In the genomic region with DNA sequence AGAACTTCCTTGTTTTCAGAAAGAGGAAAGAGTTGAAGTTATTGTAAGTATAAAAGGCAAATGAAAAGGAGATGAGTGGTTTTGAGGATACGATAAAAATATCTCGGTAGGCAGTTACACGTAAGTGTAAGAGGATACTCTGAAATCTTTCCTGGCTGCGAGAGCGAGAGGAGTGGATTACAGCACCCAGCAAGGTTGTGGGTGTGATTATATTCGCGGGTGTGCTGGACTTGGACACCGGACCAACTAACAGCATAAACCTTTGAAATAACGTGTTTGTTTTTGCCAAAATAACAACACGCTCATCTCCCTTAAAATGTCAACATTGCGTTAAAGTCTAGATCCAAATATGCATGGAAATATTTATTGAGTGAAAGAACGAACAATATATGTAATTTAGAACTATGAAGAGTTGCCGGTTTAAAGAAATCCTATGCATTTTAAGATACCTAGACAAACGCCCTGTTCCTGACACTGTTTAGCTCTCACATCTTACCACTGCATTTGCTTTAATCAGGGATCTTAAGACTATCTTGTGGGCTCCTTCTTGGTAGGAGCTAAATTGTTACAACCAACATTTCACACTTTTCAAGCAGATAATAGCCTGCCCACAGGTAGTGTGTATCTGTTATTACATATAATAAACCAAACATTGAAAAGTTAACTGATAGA, we compare ENCODE assay signal across 13 cellular contexts.
DNase-seq lines count a peak whose midpoint lies in the region; TF ChIP-seq lines count a peak whose summit lies in the region.
"Had no signal": no experiment of that assay in that cellular context is flagged by ENCODE, and none has a peak within 500 bp of the region (broad histone marks: within the 10 kb centered on the region; RNA-seq: fewer than 3 reads in every experiment).

No MANE protein-coding gene starts in this region.

- no peaks in the 10 kb centered on the region for H3K79me2 ChIP-seq in smooth muscle cell (ENCODE audit: low read depth)

- no peak for TF ChIP-seq CTCF in brain microvascular endothelial cell (IDR thresholded peaks at IDR 0.05; ENCODE audit: low read depth, low read length, missing control alignments)
- no peak for TF ChIP-seq CTCF in smooth muscle cell (IDR thresholded peaks at IDR 0.05; ENCODE audit: borderline replicate concordance, insufficient read depth, poor library complexity, severe bottlenecking)

- no peaks in the 10 kb centered on the region for H3K9me3 ChIP-seq in smooth muscle cell (replicated peaks; ENCODE audit: low read depth)
- H3K9me3 ChIP-seq: testis had no signal

- 67% methylated on average over 14 of the region's 14 CpGs for WGBS in smooth muscle cell (ENCODE audit: low lambda C conversion rate)

- peaks cover 12% of the 10 kb centered on the region for H3K4me1 ChIP-seq in smooth muscle cell (ENCODE audit: low read depth)
- H3K4me1 ChIP-seq: testis had no signal

- H3K27ac ChIP-seq in brain microvascular endothelial cell (peak overlapping the region; percentile 57), smooth muscle cell (ENCODE audit: low read depth) (peak overlapping the region; percentile 75), substantia nigra (ENCODE audit: low read depth, low read length, poor library complexity, severe bottlenecking) (no peak overlapping the region)
- H3K27ac ChIP-seq: testis had no signal

- H3K27me3 ChIP-seq in brain microvascular endothelial cell (replicated peaks) (no peaks in the 10 kb centered on the region), smooth muscle cell (ENCODE audit: low read depth) (no peaks in the 10 kb centered on the region)
- H3K27me3 ChIP-seq: testis had no signal

- H4K20me1 ChIP-seq in smooth muscle cell (ENCODE audit: low read depth) = no peaks in the 10 kb centered on the region

- H3F3A ChIP-seq in smooth muscle cell (ENCODE audit: low read depth) = peaks cover 4% of the 10 kb centered on the region

- no peaks in the 10 kb centered on the region for H3K36me3 ChIP-seq in brain microvascular endothelial cell (replicated peaks)
- H3K36me3 ChIP-seq in smooth muscle cell (ENCODE audit: low read depth) = no peaks in the 10 kb centered on the region

- peak overlapping the region; percentile 7 for H3K4me2 ChIP-seq in smooth muscle cell

- in situ Hi-C loops in brain microvascular endothelial cell (cut with HindIII; ENCODE audit: low pct_ligation_motif_present, low sequenced_read_pairs) = no loop called here

- DNase-seq in DMS79 treated with DMSO at 0.1 percent for 48 hours (lab: John Stamatoyannopoulos, UW) = peak; percentile 12
- no peak for DNase-seq in DMS79 (lab: John Stamatoyannopoulos, UW)
- peak; percentile 40 for DNase-seq in brain microvascular endothelial cell
- peak; percentile 9 for DNase-seq in left kidney (ENCODE audit: low read depth, low spot score)
- DNase-seq in smooth muscle cell (lab: John Stamatoyannopoulos, UW; ENCODE audit: unreplicated experiment) = no peak
- DNase-seq in substantia nigra (lab: John Stamatoyannopoulos, UW) = no peak
- no peak for DNase-seq in RPMI8226
- DNase-seq in NCI-H2171 (lab: John Stamatoyannopoulos, UW) = no peak
- DNase-seq: activated naive CD4-positive, alpha-beta T cell treated with anti-CD3 and anti-CD28 coated beads, Interleukin-2, amount 50 U/mL, for 16 hours; H7; NCI-H1048; stimulated activated CD4-positive, alpha-beta T cell treated with anti-CD3 and anti-CD28 coated beads, Interleukin-1b, Interleukin-23, amount 100 ng/mL, for 48 hours; testis had no signal

- no peak overlapping the region for H3K9ac ChIP-seq in smooth muscle cell (ENCODE audit: low read depth)

- peak overlapping the region; percentile 20 for H2AFZ ChIP-seq in smooth muscle cell (ENCODE audit: low read depth)

- H3K4me3 ChIP-seq in brain microvascular endothelial cell (ENCODE audit: low read depth, low read length) = no peak overlapping the region
- no peak overlapping the region for H3K4me3 ChIP-seq in smooth muscle cell
- H3K4me3 ChIP-seq: testis had no signal

Comparison
In these comparisons a context has a peak if more than half of its experiments do, and no peak if none do; other contexts are left out.
1. DNase-seq: peak in DMS79 treated with DMSO at 0.1 percent for 48 hours (single experiment), brain microvascular endothelial cell (single experiment) and left kidney (single experiment); none in DMS79 (single experiment), smooth muscle cell (single experiment), substantia nigra (0 of 49), RPMI8226 (single experiment) and NCI-H2171 (single experiment).